In the genomic region with DNA sequence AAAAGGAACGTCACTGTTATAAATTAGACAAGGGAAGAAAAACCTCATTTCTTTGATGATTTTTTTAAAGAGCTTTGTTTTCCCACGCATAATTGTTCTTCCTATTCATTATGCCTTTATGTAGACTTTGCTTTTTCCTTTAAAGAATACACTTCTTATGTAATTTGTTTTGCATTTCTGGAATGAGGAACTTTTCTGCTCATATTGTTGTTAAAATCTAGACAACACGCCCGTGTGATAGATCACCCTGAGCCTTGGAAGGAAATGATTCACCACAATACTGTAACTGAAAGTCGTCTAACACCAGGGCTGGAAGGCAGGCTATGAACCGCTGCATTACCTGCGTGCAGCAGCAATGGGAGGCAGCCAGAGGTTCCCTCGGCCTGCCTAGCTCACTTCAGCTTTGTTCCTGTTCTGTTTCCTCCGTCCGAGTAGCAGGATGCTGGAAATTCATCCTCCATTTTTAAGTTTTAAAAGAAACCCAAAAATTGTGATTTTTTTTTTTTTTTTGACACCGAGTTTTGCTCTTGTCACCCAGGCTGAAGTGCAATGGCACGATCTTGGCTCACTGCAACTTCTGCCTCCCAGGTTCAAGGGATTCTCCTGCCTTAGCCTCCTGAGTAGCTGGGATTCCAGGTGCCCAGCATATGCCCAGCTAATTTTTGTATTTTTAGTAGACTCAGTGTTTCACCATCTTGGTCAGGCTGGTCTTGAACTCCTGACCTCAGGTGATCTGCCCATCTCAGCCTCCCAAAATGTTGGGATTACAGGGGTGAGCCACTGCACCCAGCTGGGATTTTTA, we compare ENCODE assay signal across 8 cellular contexts. TPM values are rescaled to one million over a fixed set of nuclear protein-coding genes. Genes with fewer than 3 reads are reported as not detected.
A peak's percentile ranks its signal among the peaks of the same experiment; 100 is the strongest.
DNase-seq lines count a peak whose midpoint lies in the region; ATAC-seq and TF ChIP-seq lines count a peak whose summit lies in the region.

No MANE protein-coding gene starts in this region.

- H3K4me2 ChIP-seq in KMS-11, result peak overlapping the region; percentile 83

- no peaks in the 10 kb centered on the region for H3K9me3 Mint-ChIP-seq in Calu3 (ENCODE audit: low read depth, unreplicated experiment)
- H3K9me3 Mint-ChIP-seq in stimulated activated naive CD8-positive, alpha-beta T cell treated with anti-CD3 and anti-CD28 coated beads, Interleukin-15, Interleukin-2, amounts not matched to agents 100 ng/mL and 50 ng/mL, for 24 hours, result no peaks in the 10 kb centered on the region

- no peaks in the 10 kb centered on the region for H3K9me3 ChIP-seq in mucosa of rectum (ENCODE audit: control insufficient read depth in 2 of 2, low read length in 2 of 2)

- CTCF ChIA-PET in Calu3 (lab: Charles Lee), result interaction anchor here (0.7 to 2.4 kb wide), 28 partner anchors 8 to 296 kb away, joined by 3 to 18 read pairs (median 5); a partner anchor contains a TSS

- no peaks in the 10 kb centered on the region for H4K20me1 ChIP-seq in KMS-11 (ENCODE audit: insufficient read depth)

- H3K27me3 ChIP-seq in KMS-11 (ENCODE audit: insufficient read depth, low read depth) (no peaks in the 10 kb centered on the region), mucosa of rectum (ENCODE audit: control insufficient read depth in 2 of 2, insufficient read depth in 2 of 2, low read length in 2 of 2) (no peaks in the 10 kb centered on the region)

- peak; percentile 75 for DNase-seq in Calu3
- DNase-seq in activated CD4-positive, alpha-beta T cell treated with anti-CD3 and anti-CD28 coated beads for 1 hour, result peak; percentile 45
- DNase-seq in dermis blood vessel endothelial cell, result peak; percentile 91
- DNase-seq in NCI-H2196 (lab: John Stamatoyannopoulos, UW; ENCODE audit: unreplicated experiment), result no peak

- H3K36me3 Mint-ChIP-seq in Calu3 (ENCODE audit: insufficient read depth, unreplicated experiment), result peaks cover 11% of the 10 kb centered on the region
- H3K36me3 Mint-ChIP-seq in stimulated activated naive CD8-positive, alpha-beta T cell treated with anti-CD3 and anti-CD28 coated beads, Interleukin-15, Interleukin-2, amounts not matched to agents 100 ng/mL and 50 ng/mL, for 24 hours (ENCODE audit: low read depth), result no peaks in the 10 kb centered on the region

- peak overlapping the region; percentile 51 for H2AFZ ChIP-seq in KMS-11 (ENCODE audit: low read depth)

- peak; percentile 96 for ATAC-seq in GM21529 (IDR thresholded peaks at IDR 0.05; ENCODE audit: unreplicated experiment)

- no peak overlapping the region for H3K4me3 ChIP-seq in KMS-11 (IDR thresholded peaks at IDR 0.05; ENCODE audit: insufficient read depth, low read depth, low read length)
- H3K4me3 ChIP-seq in mucosa of rectum (ENCODE audit: low read length in 2 of 2), result peak overlapping the region; percentile 41 to 49

- H3K27me3 Mint-ChIP-seq in Calu3 (ENCODE audit: unreplicated experiment), result no peaks in the 10 kb centered on the region
- no peaks in the 10 kb centered on the region for H3K27me3 Mint-ChIP-seq in stimulated activated naive CD8-positive, alpha-beta T cell treated with anti-CD3 and anti-CD28 coated beads, Interleukin-15, Interleukin-2, amounts not matched to agents 100 ng/mL and 50 ng/mL, for 24 hours

- BruUV-seq in Calu3 (replicated peaks; lab: Mats Ljungman, UMichigan), result TSS peak; percentile 99

- no peak for TF ChIP-seq CTCF in Calu3 (IDR thresholded peaks at IDR 0.05; ENCODE audit: unreplicated experiment)
- no peak for TF ChIP-seq CTCF in KMS-11 (conservative IDR thresholded peaks at IDR 0.05; ENCODE audit: low read depth, low read length)

- H3K36me3 ChIP-seq in KMS-11 (ENCODE audit: insufficient read depth) (no peaks in the 10 kb centered on the region), mucosa of rectum (ENCODE audit: control insufficient read depth in 2 of 2, insufficient read depth in 2 of 2, low read length in 2 of 2) (no peaks in the 10 kb centered on the region)

- no peaks in the 10 kb centered on the region for H3K79me2 ChIP-seq in KMS-11 (ENCODE audit: insufficient read depth, low read depth)

- intact Hi-C loops in Calu3 (cut with micrococcal nuclease; ENCODE audit: unreplicated experiment), result loop anchor here (1.0 to 2.0 kb wide), 6 partner anchors 13 to 298 kb away; no protein-coding TSS in a partner anchor

- H3K4me1 ChIP-seq in KMS-11 (ENCODE audit: low read depth, poor library complexity, severe bottlenecking) (peaks cover 44% of the 10 kb centered on the region), mucosa of rectum (ENCODE audit: control insufficient read depth in 2 of 2, insufficient read depth in 2 of 2, low read length in 2 of 2) (peaks cover 16 to 34% of the 10 kb centered on the region in 2 donors)

- H3K4me3 Mint-ChIP-seq in Calu3 (ENCODE audit: low read depth, unreplicated experiment), result peak overlapping the region; percentile 50
- peak overlapping the region; percentile 69 for H3K4me3 Mint-ChIP-seq in stimulated activated naive CD8-positive, alpha-beta T cell treated with anti-CD3 and anti-CD28 coated beads, Interleukin-15, Interleukin-2, amounts not matched to agents 100 ng/mL and 50 ng/mL, for 24 hours

- peak overlapping the region; percentile 37 for H3K9ac ChIP-seq in KMS-11
- H3K9ac ChIP-seq in mucosa of rectum (ENCODE audit: low read depth in 1 of 2, low read length in 2 of 2), result peak overlapping the region; percentile 18 to 46

- peak overlapping the region; percentile 84 for H3K27ac ChIP-seq in KMS-11
- peak overlapping the region; percentile 82 to 85 for H3K27ac ChIP-seq in mucosa of rectum (ENCODE audit: low read depth in 2 of 2, low read length in 2 of 2)

- peak overlapping the region; percentile 89 for H3K27ac Mint-ChIP-seq in Calu3 (ENCODE audit: unreplicated experiment)
- peak overlapping the region; percentile 94 for H3K27ac Mint-ChIP-seq in stimulated activated naive CD8-positive, alpha-beta T cell treated with anti-CD3 and anti-CD28 coated beads, Interleukin-15, Interleukin-2, amounts not matched to agents 100 ng/mL and 50 ng/mL, for 24 hours

- peaks cover 9% of the 10 kb centered on the region for H3K4me1 Mint-ChIP-seq in Calu3 (ENCODE audit: low read depth, unreplicated experiment)
- H3K4me1 Mint-ChIP-seq in stimulated activated naive CD8-positive, alpha-beta T cell treated with anti-CD3 and anti-CD28 coated beads, Interleukin-15, Interleukin-2, amounts not matched to agents 100 ng/mL and 50 ng/mL, for 24 hours (ENCODE audit: low read depth), result peaks cover 52% of the 10 kb centered on the region

RNA-seq across cellular contexts. Expression of a gene that starts 49.6 kb away (rescaled TPM):
- total RNA-seq in Calu3 (2022), result 87.3 and 95.6 TPM in 2 replicates
- 17.5 and 17.6 TPM in 2 replicates for total RNA-seq in dermis blood vessel endothelial cell
